Comparison of ENCODE assay signal across 9 cellular contexts in genomic region chr18:48935433-48935774, GRCh38. TPM values are rescaled to one million over a fixed set of nuclear protein-coding genes. Genes with fewer than 3 reads are reported as not detected.
DNase-seq lines count a peak whose midpoint lies in the region; ATAC-seq and TF ChIP-seq lines count a peak whose summit lies in the region.
"Had no signal": no experiment of that assay in that cellular context is flagged by ENCODE, and none has a peak within 500 bp of the region (broad histone marks: within the 10 kb centered on the region; RNA-seq: fewer than 3 reads in every experiment).

No MANE protein-coding gene starts in this region.

- no peak for TF ChIP-seq CTCF in SU-DHL-6 (IDR thresholded peaks at IDR 0.05; ENCODE audit: insufficient read depth, low read length, poor library complexity, severe bottlenecking)
- no peak for TF ChIP-seq CTCF in esophagus squamous epithelium (IDR thresholded peaks at IDR 0.05)
- TF ChIP-seq CTCF in gastrocnemius medialis (IDR thresholded peaks at IDR 0.05 in 4 of 5, conservative IDR thresholded peaks at IDR 0.05 in 1 of 5): no peak

- H3K27me3 ChIP-seq in SU-DHL-6 (ENCODE audit: low read length): no peaks in the 10 kb centered on the region
- H3K27me3 ChIP-seq in esophagus squamous epithelium: no peaks in the 10 kb centered on the region
- no peaks in the 10 kb centered on the region for H3K27me3 ChIP-seq in gastrocnemius medialis

- DNase-seq in esophagus squamous epithelium (lab: John Stamatoyannopoulos, UW): no peak
- DNase-seq in gastrocnemius medialis: no peak
- no peak for DNase-seq in epidermal melanocyte (ENCODE audit: insufficient read length, low spot score)
- DNase-seq in NCI-H510A treated with DMSO at 0.1 percent for 48 hours (lab: John Stamatoyannopoulos, UW): no peak
- no peak for DNase-seq in stimulated activated CD8-positive, alpha-beta memory T cell treated with anti-CD3 and anti-CD28 coated beads, Interleukin-4, amount 100 ng/mL, for 48 hours
- DNase-seq: H7 had no signal

- peak overlapping the region; percentile 42; the same call in 1 of the 2 replicates for H3K4me3 ChIP-seq in GM08714 (ENCODE audit: low read length)
- no peak overlapping the region for H3K4me3 ChIP-seq in SU-DHL-6 (ENCODE audit: insufficient read depth, low read length, poor library complexity, severe bottlenecking)
- H3K4me3 ChIP-seq in esophagus squamous epithelium: peak overlapping the region in 1 of 4 donors; percentile 24
- peak overlapping the region in 1 of 4 donors; percentile 39 for H3K4me3 ChIP-seq in gastrocnemius medialis

- 79 to 86% methylated on average over 5 to 7 of the region's 9 CpGs for WGBS in esophagus squamous epithelium, 2 donors

- H4K20me1 ChIP-seq in SU-DHL-6 (ENCODE audit: low read depth, low read length): no peaks in the 10 kb centered on the region

- ATAC-seq in gastrocnemius medialis (peak in 1 of 2 donors; percentile 1), GM21737 (IDR thresholded peaks at IDR 0.05; ENCODE audit: unreplicated experiment) (no peak)

- H3K9me2 ChIP-seq in SU-DHL-6 (replicated peaks; ENCODE audit: insufficient read depth, low read length): no peaks in the 10 kb centered on the region

- no peak overlapping the region for H2AFZ ChIP-seq in SU-DHL-6 (ENCODE audit: low read depth, low read length, severe bottlenecking)

- no peaks in the 10 kb centered on the region for H3K9me3 ChIP-seq in SU-DHL-6 (ENCODE audit: insufficient read depth, low read length)
- H3K9me3 ChIP-seq in esophagus squamous epithelium: no peaks in the 10 kb centered on the region
- H3K9me3 ChIP-seq in gastrocnemius medialis: no peaks in the 10 kb centered on the region

- H3K4me2 ChIP-seq in SU-DHL-6 (ENCODE audit: low read depth, low read length, poor library complexity, severe bottlenecking): peak overlapping the region; percentile 59

- peak overlapping the region; percentile 43 for H3K9ac ChIP-seq in SU-DHL-6 (ENCODE audit: low read length)

- no peaks in the 10 kb centered on the region for H3K79me2 ChIP-seq in SU-DHL-6 (ENCODE audit: insufficient read depth, low read length)

- H3K27ac ChIP-seq in SU-DHL-6 (ENCODE audit: low read depth, low read length) (peak overlapping the region; percentile 60), esophagus squamous epithelium (peak overlapping the region; percentile 49 to 83 (median 70)), gastrocnemius medialis (peak overlapping the region; percentile 88 to 93 (median 89))

- in situ Hi-C loops in gastrocnemius medialis (cut with MboI; ENCODE audit: low sequenced_read_pairs in 4 of 4): loop anchor here in 1 of 4 donors (25.0 kb wide), 2 partner anchors 248 to 398 kb away; partner anchors contain the start of gene CTIF

- 0 out of 2 replicates have a peak, but pooled peaks cover 5% of the 10 kb centered on the region for H3F3A ChIP-seq in SU-DHL-6 (ENCODE audit: insufficient read depth)

- H3K36me3 ChIP-seq in SU-DHL-6 (ENCODE audit: low read length) (no peaks in the 10 kb centered on the region), esophagus squamous epithelium (peaks cover 0 to under 1% (median 0%) of the 10 kb centered on the region in 3 donors), gastrocnemius medialis (no peaks in the 10 kb centered on the region)

- no peak for TF ChIP-seq POLR2A in esophagus squamous epithelium (IDR thresholded peaks at IDR 0.05)
- TF ChIP-seq POLR2A in gastrocnemius medialis (IDR thresholded peaks at IDR 0.05): no peak

- H3K4me1 ChIP-seq in esophagus squamous epithelium (peaks cover 72 to 100% (median 90%) of the 10 kb centered on the region in 3 donors), gastrocnemius medialis (peaks cover 90 to 95% of the 10 kb centered on the region in 2 donors)

- intact Hi-C loops in esophagus squamous epithelium (cut with DNase I) (no loop called here), gastrocnemius medialis (cut with DNase I; ENCODE audit: low total_unique reads) (loop anchor here (1.0 to 5.0 kb wide), 3 partner anchors 16 to 173 kb away; no protein-coding TSS in a partner anchor)

RNA-seq across cellular contexts. Expression of gene SMAD7, which starts 15.4 kb away (rescaled TPM):
- total RNA-seq in esophagus squamous epithelium (10 to 100 TPM in 2 of 4 donors, 1 to 10 TPM in 2; 4.2 to 26.5 (median 9.0) TPM), gastrocnemius medialis (10 to 100 TPM in 3 of 4 donors, 1 to 10 TPM in 1; 9.1 to 13.4 (median 10.8) TPM)
